8 cellular contexts compared by ENCODE assay signal in genomic region chrX:155641371-155641770, GRCh38. TPM values are rescaled to one million over a fixed set of nuclear protein-coding genes. Genes with fewer than 3 reads are reported as not detected.
DNase-seq lines count a peak whose midpoint lies in the region; ATAC-seq and TF ChIP-seq lines count a peak whose summit lies in the region.
"Not testable (repeated sequence)": the region's sequence is repeated elsewhere in the genome, so short reads cannot be mapped to it uniquely, and the experiment has no call there.

No MANE protein-coding gene starts in this region.

- peaks cover 0 to 15% (median 0%) of the 10 kb centered on the region in 7 donors for H3K9me3 Mint-ChIP-seq in CD14-positive monocyte
- H3K9me3 Mint-ChIP-seq in activated CD4-positive, alpha-beta memory T cell treated with anti-CD3 and anti-CD28 coated beads for 36 hours; nephron; stimulated activated memory B cell treated with anti-CD40 and anti-IgM and Interleukin-4, amounts not matched to agents 10 μg/mL and 1 μg/mL and 100 μg/mL, for 72 hours: not testable (repeated sequence)

- H3K4me1 Mint-ChIP-seq in CD14-positive monocyte; activated CD4-positive, alpha-beta memory T cell treated with anti-CD3 and anti-CD28 coated beads for 36 hours (ENCODE audit: low read depth); nephron; stimulated activated memory B cell treated with anti-CD40 and anti-IgM and Interleukin-4, amounts not matched to agents 10 μg/mL and 1 μg/mL and 100 μg/mL, for 72 hours: not testable (repeated sequence)

- not testable (repeated sequence) for TF ChIP-seq CTCF in CD14-positive monocyte (IDR thresholded peaks at IDR 0.05); astrocyte of the cerebellum (IDR thresholded peaks at IDR 0.05; ENCODE audit: low read depth, low read length, missing control alignments); esophagus squamous epithelium (IDR thresholded peaks at IDR 0.05); nephron (IDR thresholded peaks at IDR 0.05; ENCODE audit: unreplicated experiment in 3 of 3)

- not testable (repeated sequence) for H3K27ac Mint-ChIP-seq in CD14-positive monocyte; activated CD4-positive, alpha-beta memory T cell treated with anti-CD3 and anti-CD28 coated beads for 36 hours; stimulated activated memory B cell treated with anti-CD40 and anti-IgM and Interleukin-4, amounts not matched to agents 10 μg/mL and 1 μg/mL and 100 μg/mL, for 72 hours
- peak overlapping the region; percentile 45 to 58 (median 54) for H3K27ac Mint-ChIP-seq in nephron

- intact Hi-C loops in CD14-positive monocyte (cut with micrococcal nuclease); activated CD4-positive, alpha-beta memory T cell treated with anti-CD3 and anti-CD28 coated beads for 36 hours (cut with micrococcal nuclease); esophagus squamous epithelium (cut with DNase I): not testable (repeated sequence)

- not testable (repeated sequence) for H3K4me1 ChIP-seq in esophagus squamous epithelium; iPS-20b (ENCODE audit: insufficient read depth, low read length)

- DNase-seq in CD14-positive monocyte (ENCODE audit: low spot score); activated CD4-positive, alpha-beta memory T cell treated with anti-CD3 and anti-CD28 coated beads for 36 hours; astrocyte of the cerebellum (ENCODE audit: low read depth); esophagus squamous epithelium (lab: John Stamatoyannopoulos, UW): not testable (repeated sequence)
- DNase-seq in M059J (ENCODE audit: low read depth): peak; percentile 26

- not testable (repeated sequence) for H3K27ac ChIP-seq in esophagus squamous epithelium; iPS-20b (ENCODE audit: low read length)

- H3K9ac ChIP-seq in iPS-20b (ENCODE audit: low read depth, low read length): peak overlapping the region; percentile 70; the same call in 1 of the 2 replicates

- H3K36me3 Mint-ChIP-seq in CD14-positive monocyte; activated CD4-positive, alpha-beta memory T cell treated with anti-CD3 and anti-CD28 coated beads for 36 hours; nephron (ENCODE audit: low read depth); stimulated activated memory B cell treated with anti-CD40 and anti-IgM and Interleukin-4, amounts not matched to agents 10 μg/mL and 1 μg/mL and 100 μg/mL, for 72 hours: not testable (repeated sequence)

- ATAC-seq in stimulated activated memory B cell treated with anti-CD40 and anti-IgM and Interleukin-4, amounts not matched to agents 10 μg/mL and 1 μg/mL and 100 μg/mL, for 72 hours: not testable (repeated sequence)

- not testable (repeated sequence) for H3K27me3 ChIP-seq in esophagus squamous epithelium; iPS-20b (ENCODE audit: insufficient read depth, low read length)

- POLR2A ChIA-PET in activated CD4-positive, alpha-beta memory T cell treated with anti-CD3 and anti-CD28 coated beads for 36 hours (lab: Charles Lee): not testable (repeated sequence)

- peak overlapping the region; percentile 78 to 95 for H3K4me3 Mint-ChIP-seq in CD14-positive monocyte
- peak overlapping the region; percentile 65 for H3K4me3 Mint-ChIP-seq in activated CD4-positive, alpha-beta memory T cell treated with anti-CD3 and anti-CD28 coated beads for 36 hours
- H3K4me3 Mint-ChIP-seq in nephron: peak overlapping the region; percentile 82 to 85 (median 83)
- H3K4me3 Mint-ChIP-seq in stimulated activated memory B cell treated with anti-CD40 and anti-IgM and Interleukin-4, amounts not matched to agents 10 μg/mL and 1 μg/mL and 100 μg/mL, for 72 hours: peak overlapping the region; percentile 67

- TF ChIP-seq POLR2A in esophagus squamous epithelium (IDR thresholded peaks at IDR 0.05): not testable (repeated sequence)

- in situ Hi-C loops in astrocyte of the cerebellum (cut with HindIII; ENCODE audit: low sequenced_read_pairs): not testable (repeated sequence)

- H3K4me3 ChIP-seq in astrocyte of the cerebellum (ENCODE audit: low read depth, low read length) (peak overlapping the region; percentile 26), esophagus squamous epithelium (peak overlapping the region in 3 of 4 donors; percentile 7 to 51 (median 13)), iPS-20b (ENCODE audit: low read length) (peak overlapping the region; percentile 63; the same call in 1 of the 2 replicates)

- CTCF ChIA-PET in activated CD4-positive, alpha-beta memory T cell treated with anti-CD3 and anti-CD28 coated beads for 36 hours (lab: Charles Lee): not testable (repeated sequence)

- H3K36me3 ChIP-seq in esophagus squamous epithelium; iPS-20b (ENCODE audit: insufficient read depth, low read depth, low read length): not testable (repeated sequence)

- not testable (repeated sequence) for H3K27me3 Mint-ChIP-seq in CD14-positive monocyte (ENCODE audit: low read depth in 3 of 3); activated CD4-positive, alpha-beta memory T cell treated with anti-CD3 and anti-CD28 coated beads for 36 hours; nephron (ENCODE audit: low read depth)
- peaks cover 19% of the 10 kb centered on the region for H3K27me3 Mint-ChIP-seq in stimulated activated memory B cell treated with anti-CD40 and anti-IgM and Interleukin-4, amounts not matched to agents 10 μg/mL and 1 μg/mL and 100 μg/mL, for 72 hours

- not testable (repeated sequence) for H3K9me3 ChIP-seq in esophagus squamous epithelium; iPS-20b (ENCODE audit: insufficient read depth, low read depth, low read length)

- 51 to 52% methylated on average over 13 to 14 of the region's 14 CpGs for WGBS in esophagus squamous epithelium, 2 donors

RNA-seq across cellular contexts. Expression of gene TMLHE, which starts 28.6 kb away (rescaled TPM):
- polyA plus RNA-seq in CD14-positive monocyte: 10 to 100 TPM; 28.2 to 28.3 TPM
- 10.9 and 19.3 TPM in 2 replicates for total RNA-seq in M059J (2014; rRNA removed; shearing (Covaris generic))
- 10 to 100 TPM; 13.3 to 13.9 TPM for total RNA-seq in activated CD4-positive, alpha-beta memory T cell treated with anti-CD3 and anti-CD28 coated beads for 36 hours
- 10 to 100 TPM in 3 of 4 donors, 1 to 10 TPM in 1; 7.9 to 16.2 (median 14.4) TPM for total RNA-seq in esophagus squamous epithelium

RNA-seq across cellular contexts. Expression of gene SPRY3, which starts 29.0 kb away (rescaled TPM):
- polyA plus RNA-seq in CD14-positive monocyte: under 1 TPM in 1 of 2 donors, not detected in 1; 0.07 TPM
- total RNA-seq in M059J (2014; rRNA removed; shearing (Covaris generic)): 0.94 and 1.3 TPM in 2 replicates
- under 1 TPM; 0.15 to 0.17 TPM for total RNA-seq in activated CD4-positive, alpha-beta memory T cell treated with anti-CD3 and anti-CD28 coated beads for 36 hours
- under 1 TPM; 0.34 to 0.95 (median 0.46) TPM for total RNA-seq in esophagus squamous epithelium

Comparison
In these comparisons a context has a peak if more than half of its experiments do, and no peak if none do; other contexts are left out.
1. H3K4me3 ChIP-seq: peak in every context shown above with its lines; median percentile 63 in iPS-20b; 26 in astrocyte of the cerebellum; 13 in esophagus squamous epithelium.